Comparison of ENCODE assay signal across 23 cellular contexts in genomic region chr6:64681416-64682160, GRCh38.
"Had no signal": no experiment of that assay in that cellular context is flagged by ENCODE, and none has a peak within 500 bp of the region (broad histone marks: within the 10 kb centered on the region; RNA-seq: fewer than 3 reads in every experiment).

No MANE protein-coding gene starts in this region.

- H3K27me3 ChIP-seq: adrenal gland, body of pancreas, MG63 had no signal

- DNase-seq: activated B cell treated with CpG ODN at 0.5 μM for 24 hours; activated CD4-positive, alpha-beta memory T cell treated with anti-CD3 and anti-CD28 coated beads, Interleukin-2, amount 10 ng/mL, durations not matched to agents 7 days and 5 days; activated CD4-positive, alpha-beta T cell treated with anti-CD3 and anti-CD28 coated beads, Interleukin-2, amount 50 U/mL, for 1 hour; activated gamma-delta T cell treated with Interleukin-2 at 50 U/mL for 16 hours; activated naive CD4-positive, alpha-beta T cell treated with anti-CD3 and anti-CD28 coated beads, Interleukin-2, amount 50 U/mL, for 16 hours; activated naive CD8-positive, alpha-beta T cell treated with anti-CD3 and anti-CD28 coated beads, Interleukin-2, amount 10 ng/mL, durations not matched to agents 7 days and 5 days; activated T-cell treated with anti-CD3 and anti-CD28 coated beads for 4 hours; activated T-cell treated with anti-CD3 and anti-CD28 coated beads, Interleukin-2, amount 50 U/mL, for 48 hours; adrenal gland; aorta; body of pancreas; MG63; NCI-H1105 treated with DMSO at 0.1 percent for 48 hours; NCI-H1436 treated with DMSO at 0.1 percent for 48 hours; NCI-H187; NCI-H2081; NCI-H446; NCI-H524; SIG-M5; T-helper 17 cell; T-helper 9 cell had no signal

- H3K27me3 Mint-ChIP-seq: activated B cell treated with CpG ODN at 0.5 μM for 24 hours; activated CD4-positive, alpha-beta memory T cell treated with anti-CD3 and anti-CD28 coated beads, Interleukin-2, amount 10 ng/mL, durations not matched to agents 7 days and 5 days; activated naive CD8-positive, alpha-beta T cell treated with anti-CD3 and anti-CD28 coated beads, Interleukin-2, amount 10 ng/mL, durations not matched to agents 7 days and 5 days; activated T-helper 17 cell treated with anti-CD3 and anti-CD28 coated beads, Interleukin-2, amount 50 U/mL, for 72 hours; central memory CD8-positive, alpha-beta T cell; T-helper 17 cell had no signal

- H3K27ac ChIP-seq: adrenal gland, body of pancreas had no signal

- ATAC-seq: activated T-helper 17 cell treated with anti-CD3 and anti-CD28 coated beads, Interleukin-2, amount 50 U/mL, for 72 hours; body of pancreas; T-helper 17 cell had no signal

- H3K4me1 Mint-ChIP-seq: activated B cell treated with CpG ODN at 0.5 μM for 24 hours; activated CD4-positive, alpha-beta memory T cell treated with anti-CD3 and anti-CD28 coated beads, Interleukin-2, amount 10 ng/mL, durations not matched to agents 7 days and 5 days; activated naive CD8-positive, alpha-beta T cell treated with anti-CD3 and anti-CD28 coated beads, Interleukin-2, amount 10 ng/mL, durations not matched to agents 7 days and 5 days; activated T-helper 17 cell treated with anti-CD3 and anti-CD28 coated beads, Interleukin-2, amount 50 U/mL, for 72 hours; central memory CD8-positive, alpha-beta T cell; T-helper 17 cell had no signal

- H3K27ac Mint-ChIP-seq: activated B cell treated with CpG ODN at 0.5 μM for 24 hours; activated CD4-positive, alpha-beta memory T cell treated with anti-CD3 and anti-CD28 coated beads, Interleukin-2, amount 10 ng/mL, durations not matched to agents 7 days and 5 days; activated naive CD8-positive, alpha-beta T cell treated with anti-CD3 and anti-CD28 coated beads, Interleukin-2, amount 10 ng/mL, durations not matched to agents 7 days and 5 days; activated T-helper 17 cell treated with anti-CD3 and anti-CD28 coated beads, Interleukin-2, amount 50 U/mL, for 72 hours; T-helper 17 cell had no signal

- H3K36me3 ChIP-seq: adrenal gland, MG63 had no signal

- H3K4me1 ChIP-seq: adrenal gland, body of pancreas had no signal

- H3K36me3 Mint-ChIP-seq: activated naive CD8-positive, alpha-beta T cell treated with anti-CD3 and anti-CD28 coated beads, Interleukin-2, amount 10 ng/mL, durations not matched to agents 7 days and 5 days had no signal

- H3K4me3 ChIP-seq: adrenal gland, body of pancreas, MG63 had no signal

- H3K4me3 Mint-ChIP-seq: activated B cell treated with CpG ODN at 0.5 μM for 24 hours; activated CD4-positive, alpha-beta memory T cell treated with anti-CD3 and anti-CD28 coated beads, Interleukin-2, amount 10 ng/mL, durations not matched to agents 7 days and 5 days; activated naive CD8-positive, alpha-beta T cell treated with anti-CD3 and anti-CD28 coated beads, Interleukin-2, amount 10 ng/mL, durations not matched to agents 7 days and 5 days; activated T-helper 17 cell treated with anti-CD3 and anti-CD28 coated beads, Interleukin-2, amount 50 U/mL, for 72 hours; central memory CD8-positive, alpha-beta T cell; T-helper 17 cell had no signal

- H3K9me3 ChIP-seq: adrenal gland, body of pancreas, MG63 had no signal
